In genomic region chr16:31382485-31383161, GRCh38 we compare ENCODE assay signal across 8 cellular contexts. TPM values are rescaled to one million over a fixed set of nuclear protein-coding genes. Genes with fewer than 3 reads are reported as not detected.
DNase-seq lines count a peak whose midpoint lies in the region; ATAC-seq, FAIRE-seq and TF ChIP-seq lines count a peak whose summit lies in the region.

No MANE protein-coding gene starts in this region.

- intact Hi-C loops in A673 (cut with micrococcal nuclease; ENCODE audit: unreplicated experiment): no loop called here
- intact Hi-C loops in lower lobe of right lung (cut with DNase I): no loop called here

- H3K9me3 ChIP-seq in A673 (ENCODE audit: low read depth, low read length, poor library complexity, severe bottlenecking): no peaks in the 10 kb centered on the region
- H3K9me3 ChIP-seq in lower lobe of right lung: no peaks in the 10 kb centered on the region

- H3K27ac ChIP-seq in A673 (ENCODE audit: low read depth, low read length, poor library complexity, severe bottlenecking) (no peak overlapping the region), lower lobe of right lung (no peak overlapping the region)

- H3K36me3 ChIP-seq in A673 (ENCODE audit: insufficient read depth, low read length, poor library complexity, severe bottlenecking): no peaks in the 10 kb centered on the region
- no peaks in the 10 kb centered on the region for H3K36me3 ChIP-seq in lower lobe of right lung

- CTCF ChIA-PET in A673 (lab: Charles Lee): interaction anchor here (1.3 kb wide), 1 partner anchor 179 kb away, joined by 7 read pairs; no protein-coding TSS in a partner anchor

- H3K4me3 ChIP-seq in A673 (ENCODE audit: low read depth, low read length, poor library complexity, severe bottlenecking) (no peak overlapping the region), lower lobe of right lung (no peak overlapping the region)

- POLR2A ChIA-PET in A673 (lab: Charles Lee; ENCODE audit: low non-redundant PET): no interaction called here

- TF ChIP-seq CTCF in A673 (conservative IDR thresholded peaks at IDR 0.05; ENCODE audit: low read depth, low read length): peak; percentile 87
- TF ChIP-seq CTCF in lower lobe of right lung (IDR thresholded peaks at IDR 0.05): peak; percentile 72

- no peaks in the 10 kb centered on the region for H3K27me3 ChIP-seq in A673 (replicated peaks; ENCODE audit: insufficient read depth, low read depth, low read length, poor library complexity)
- H3K27me3 ChIP-seq in lower lobe of right lung (ENCODE audit: low read depth): no peaks in the 10 kb centered on the region

- FAIRE-seq in GM18507 (lab: Jason Lieb, UNC): peak; percentile 71

- H3K4me1 ChIP-seq in A673 (ENCODE audit: insufficient read depth, low read length, poor library complexity, severe bottlenecking) (no peaks in the 10 kb centered on the region), lower lobe of right lung (no peaks in the 10 kb centered on the region)

- DNase-seq in A673 (ENCODE audit: low spot score): peak; percentile 78
- peak; percentile 55 for DNase-seq in GM18507 (ENCODE audit: extremely low spot score, insufficient read length, low read depth)
- peak; percentile 7 for DNase-seq in NCI-H1105 (lab: John Stamatoyannopoulos, UW)
- DNase-seq in activated CD4-positive, alpha-beta T cell treated with anti-CD3 and anti-CD28 coated beads for 48 hours: peak; percentile 79
- peak; percentile 70 for DNase-seq in dermis blood vessel endothelial cell
- DNase-seq in lower lobe of right lung: peak; percentile 82
- DNase-seq in stimulated activated CD8-positive, alpha-beta memory T cell treated with anti-CD3 and anti-CD28 coated beads, Interleukin-4, amount 100 ng/mL, for 1 hour (ENCODE audit: low read depth in 2 of 2, low spot score in 1 of 2): peak; percentile 31 to 45

- ATAC-seq in lower lobe of right lung (peak; percentile 81 to 87), HG03439 (IDR thresholded peaks at IDR 0.05; ENCODE audit: unreplicated experiment) (no peak)

- no TSS peak for BruUV-seq in A673 (replicated peaks; lab: Mats Ljungman, UMichigan)

RNA-seq across cellular contexts. Expression of gene ITGAD, which starts 10.5 kb away (rescaled TPM):
- total RNA-seq in A673 (2021) (not detected in 2 replicates), dermis blood vessel endothelial cell (not detected in 2 replicates), lower lobe of right lung (0.62 TPM)

RNA-seq across cellular contexts. Expression of gene ITGAX, which starts 27.6 kb away (rescaled TPM):
- total RNA-seq in A673 (2021) (0.46 TPM in 1 of 2 replicates, not detected in the other), dermis blood vessel endothelial cell (0.14 and 0.34 TPM in 2 replicates), lower lobe of right lung (188 TPM)

RNA-seq across cellular contexts. Expression of gene COX6A2, which starts 45.5 kb away (rescaled TPM):
- total RNA-seq in A673 (2021) (not detected in 2 replicates), dermis blood vessel endothelial cell (not detected in 2 replicates), lower lobe of right lung (not detected)

RNA-seq across cellular contexts. Expression of gene ZNF843, which starts 60.0 kb away (rescaled TPM):
- total RNA-seq in A673 (2021) (0.32 and 0.81 TPM in 2 replicates), dermis blood vessel endothelial cell (0.05 and 0.17 TPM in 2 replicates), lower lobe of right lung (0.89 TPM)

Comparison
In these comparisons a context has a peak if more than half of its experiments do, and no peak if none do; other contexts are left out.
1. DNase-seq: peak in every context shown above with its lines; median percentile 82 in lower lobe of right lung; 79 in activated CD4-positive, alpha-beta T cell treated with anti-CD3 and anti-CD28 coated beads for 48 hours; 78 in A673; 70 in dermis blood vessel endothelial cell; 55 in GM18507; 38 in stimulated activated CD8-positive, alpha-beta memory T cell treated with anti-CD3 and anti-CD28 coated beads, Interleukin-4, amount 100 ng/mL, for 1 hour; 7 in NCI-H1105.
2. RNA of gene ITGAX, which starts 27.6 kb away (total RNA-seq): 188 TPM in lower lobe of right lung (single experiment); 0.14 to 0.34 TPM in dermis blood vessel endothelial cell and 0.46 TPM in A673; every median in the first group is over 100 times any median in the second.